In genomic region chr3:183300996-183301562, GRCh38 we compare ENCODE assay signal across 27 cellular contexts. TPM values are rescaled to one million over a fixed set of nuclear protein-coding genes. Genes with fewer than 3 reads are reported as not detected.
DNase-seq lines count a peak whose midpoint lies in the region; ATAC-seq, FAIRE-seq and TF ChIP-seq lines count a peak whose summit lies in the region.
"Had no signal": no experiment of that assay in that cellular context is flagged by ENCODE, and none has a peak within 500 bp of the region (broad histone marks: within the 10 kb centered on the region; RNA-seq: fewer than 3 reads in every experiment).

No MANE protein-coding gene starts in this region.

- POLR2A ChIA-PET in A549 (lab: Yijun Ruan, JAX): no interaction called here

- H3K36me3 ChIP-seq in thyroid gland: no peaks in the 10 kb centered on the region
- H3K36me3 ChIP-seq in aorta (ENCODE audit: control insufficient read depth in 1 of 2, insufficient read depth in 2 of 2, low read length in 1 of 2): no peaks in the 10 kb centered on the region
- H3K36me3 ChIP-seq: breast epithelium, sigmoid colon, stomach had no signal

- ATAC-seq in A549 (peak in 1 of 2 experiments; percentile 40; a peak in 3 of 6 replicates), GM18867 (IDR thresholded peaks at IDR 0.05; ENCODE audit: unreplicated experiment) (no peak), aorta (ENCODE audit: low FRiP score) (no peak)
- ATAC-seq: esophagus mucosa, WTC11 had no signal

- WGBS in A549 (ENCODE audit: missing lambda C conversion rate): 73% methylated on average over 6 of the region's 6 CpGs
- WGBS in thyroid gland, 2 donors: 59 to 85% methylated on average over 6 of the region's 6 CpGs
- 85 to 89% methylated on average over 6 of the region's 6 CpGs for WGBS in aorta, 2 donors

- CTCF ChIA-PET in A549 (lab: Yijun Ruan, JAX): interaction anchor here (0.6 kb wide), 1 partner anchor 808 kb away, joined by 3 read pairs; no protein-coding TSS in a partner anchor

- no peak for FAIRE-seq in A549 (lab: Jason Lieb, UNC)
- FAIRE-seq: GM12891, kidney had no signal

- TF ChIP-seq RAD21 in A549 (conservative IDR thresholded peaks at IDR 0.05 in 1 of 2, IDR thresholded peaks at IDR 0.05 in 1 of 2): no peak

- TF ChIP-seq CTCF in A549 (IDR thresholded peaks at IDR 0.05): no peak
- TF ChIP-seq CTCF in VCaP (conservative IDR thresholded peaks at IDR 0.05): no peak
- no peak for TF ChIP-seq CTCF in thyroid gland (IDR thresholded peaks at IDR 0.05)

- intact Hi-C loops in thyroid gland (cut with DNase I) (no loop called here), aorta (cut with DNase I) (no loop called here)

- H3K4me3 ChIP-seq in A549 (no peak overlapping the region), thyroid gland (replicated peaks in 1 of 3) (no peak overlapping the region), aorta (ENCODE audit: low read length in 2 of 2) (no peak overlapping the region)
- H3K4me3 ChIP-seq: BLaER1, breast epithelium, lung, sigmoid colon, stomach had no signal

- H3K9me3 ChIP-seq in A549 (no peaks in the 10 kb centered on the region; the same call in 2 of the 3 replicates), thyroid gland (no peaks in the 10 kb centered on the region), aorta (ENCODE audit: control insufficient read depth, low read length) (no peaks in the 10 kb centered on the region)
- H3K9me3 ChIP-seq: BLaER1, breast epithelium, Caco-2, sigmoid colon, stomach had no signal

- H3K27ac ChIP-seq in A549 (peak overlapping the region; percentile 14 to 37; a peak in 2 of 6 replicates), VCaP (peak overlapping the region; percentile 44), thyroid gland (no peak overlapping the region), aorta (ENCODE audit: low read depth in 1 of 2, low read length in 2 of 2) (no peak overlapping the region)
- H3K27ac ChIP-seq: BLaER1, breast epithelium, sigmoid colon, stomach had no signal

- no peak for TF ChIP-seq EP300 in A549 (IDR thresholded peaks at IDR 0.05)

- TF ChIP-seq POLR2A in A549 (IDR thresholded peaks at IDR 0.05; ENCODE audit: low read length) (no peak), thyroid gland (IDR thresholded peaks at IDR 0.05) (no peak)

- H3K27me3 ChIP-seq in thyroid gland (no peaks in the 10 kb centered on the region), aorta (ENCODE audit: control insufficient read depth in 1 of 2, insufficient read depth in 2 of 2, low read length in 1 of 2) (no peaks in the 10 kb centered on the region)
- H3K27me3 ChIP-seq: BLaER1, breast epithelium, sigmoid colon, stomach had no signal

- DNase-seq in A549 (ENCODE audit: low read depth in 1 of 2, low spot score in 1 of 2) (no peak), ELR (ENCODE audit: low read depth) (peak; percentile 39), iris pigment epithelial cell (ENCODE audit: low read depth) (peak; percentile 77), thyroid gland (no peak), aorta (no peak), DMS79 treated with DMSO at 0.1 percent for 48 hours (lab: John Stamatoyannopoulos, UW) (no peak)
- DNase-seq: activated CD4-positive, alpha-beta T cell treated with anti-CD3 and anti-CD28 coated beads, Interleukin-2, amount 50 U/mL, for 48 hours; activated gamma-delta T cell; Caco-2; cortex of kidney; kidney; NCI-H1105; NCI-H1930; NCI-H345; NCI-H774; Right ventricle myocardium superior; sigmoid colon; stomach; T1000 had no signal

- H3K4me2 ChIP-seq in A549: peak overlapping the region; percentile 14; the same call in 1 of the 3 replicates

- H3K4me1 ChIP-seq in A549: peaks cover 23% of the 10 kb centered on the region
- no peaks in the 10 kb centered on the region for H3K4me1 ChIP-seq in thyroid gland
- H3K4me1 ChIP-seq in aorta (ENCODE audit: control insufficient read depth in 1 of 2, insufficient read depth in 2 of 2, low read length in 2 of 2): no peaks in the 10 kb centered on the region
- H3K4me1 ChIP-seq: breast epithelium, Caco-2 had no signal

TF ChIP-seq in A549, 52 proteins besides CTCF, POLR2A, EP300 and RAD21:
- TF ChIP-seq MAX (IDR thresholded peaks at IDR 0.05) (no peak), HMGXB4 (CRISPR knock-in tag; IDR thresholded peaks at IDR 0.05; ENCODE audit: borderline replicate concordance) (no peak), CHD2 (IDR thresholded peaks at IDR 0.05; ENCODE audit: low read length, partially characterized antibody) (no peak), RNF2 (IDR thresholded peaks at IDR 0.05; ENCODE audit: borderline replicate concordance, low read depth) (no peak), USF2 (IDR thresholded peaks at IDR 0.05) (no peak), SMC3 (IDR thresholded peaks at IDR 0.05) (no peak), ZSCAN20 (CRISPR knock-in tag; IDR thresholded peaks at IDR 0.05) (no peak), CBX2 (IDR thresholded peaks at IDR 0.05; ENCODE audit: borderline replicate concordance, low read depth) (no peak), HOXA7 (CRISPR knock-in tag; IDR thresholded peaks at IDR 0.05) (no peak), EHMT2 (IDR thresholded peaks at IDR 0.05; ENCODE audit: low read depth) (no peak), BCL3 (IDR thresholded peaks at IDR 0.05) (no peak), JUNB (IDR thresholded peaks at IDR 0.05) (no peak)

RNA-seq across cellular contexts. Expression of gene B3GNT5, which starts 48.0 kb away (rescaled TPM):
- polyA plus RNA-seq in A549 (2011; rRNA removed) (10.9 and 11.7 TPM in 2 replicates), A549 (2017; fragmentation: RNase III; extraction: RNeasy Plus Mini Kit Qiagen cat#74134 plus additional on column Dnase treatment) (4.7 to 4.8 TPM (median 4.7 TPM) in 3 replicates), aorta (10 to 100 TPM in 1 of 2 donors, 1 to 10 TPM in 1; 1.6 to 12.5 TPM)
- 1.9 and 2.1 TPM in 2 replicates for polyA plus RNA-seq in A549 (2012; cell fraction: cytosol; rRNA removed)
- polyA plus RNA-seq in A549 (2012; cell fraction: nucleus; rRNA removed): 1.00 and 1.5 TPM in 2 replicates
- polyA minus RNA-seq in A549 (2011; rRNA and poly(A)+ RNA removed): 9.8 and 9.9 TPM in 2 replicates
- total RNA-seq in thyroid gland (10 to 100 TPM in 1 of 4 donors, 1 to 10 TPM in 3; 5.2 to 10.6 (median 7.1) TPM), aorta (10 to 100 TPM in 1 of 2 donors, 1 to 10 TPM in 1; 9.2 to 10.0 TPM)

Comparison
In these comparisons a context has a peak if more than half of its experiments do, and no peak if none do; other contexts are left out.
1. DNase-seq: peak in ELR (single experiment) and iris pigment epithelial cell (single experiment); none in A549 (0 of 2), thyroid gland (0 of 2), aorta (0 of 2) and DMS79 treated with DMSO at 0.1 percent for 48 hours (single experiment).
2. H3K27ac ChIP-seq: peak in A549 (2 of 2) and VCaP (single experiment); none in thyroid gland (0 of 3) and aorta (0 of 2).